ENCODE assay signal across 1 cellular context in the genomic region with DNA sequence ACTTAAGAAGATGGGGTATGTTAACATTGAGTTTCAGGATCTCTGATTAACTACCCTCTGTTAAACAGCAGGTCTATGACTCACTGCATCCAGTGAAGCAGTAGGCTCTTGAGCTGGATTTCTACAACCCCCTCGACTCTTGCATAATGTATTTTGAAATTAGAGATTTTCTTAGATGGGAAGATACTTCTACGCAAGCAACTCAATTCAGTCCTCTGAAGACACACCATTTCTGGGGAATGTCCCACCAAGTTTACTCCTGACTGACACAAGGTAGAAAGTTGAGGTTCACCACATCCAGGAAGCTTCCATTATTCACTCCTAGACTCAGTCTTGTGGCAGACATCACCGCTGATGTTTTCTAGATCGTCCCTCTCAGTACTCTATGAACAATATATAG.
A peak's percentile ranks its signal among the peaks of the same experiment; 100 is the strongest.
TF ChIP-seq lines count a peak whose summit lies in the region.

No MANE protein-coding gene starts in this region.

TF ChIP-seq in HCT116, 20 proteins besides CTCF, POLR2A, EP300 and RAD21 (continued from another document):
- peak; percentile 40 for TF ChIP-seq SP1 (IDR thresholded peaks at IDR 0.05; ENCODE audit: low read depth)
- TF ChIP-seq POLR2AphosphoS5 (IDR thresholded peaks at IDR 0.05; ENCODE audit: low read depth, low read length), result 0 out of 2 replicates have a peak, but pooled peaks have one; percentile 20
- TF ChIP-seq SIN3A (IDR thresholded peaks at IDR 0.05; ENCODE audit: low read depth), result no peak
- TF ChIP-seq CBX3 (IDR thresholded peaks at IDR 0.05; ENCODE audit: low read depth), result no peak
- TF ChIP-seq ZFX (IDR thresholded peaks at IDR 0.05), result no peak
- 0 out of 2 replicates have a peak, but pooled peaks have one; percentile 26 for TF ChIP-seq EGR1 (IDR thresholded peaks at IDR 0.05; ENCODE audit: low read depth)
- peak; percentile 32; the same call in 1 of the 2 replicates for TF ChIP-seq MAX (IDR thresholded peaks at IDR 0.05)
- no peak for TF ChIP-seq EZH2phosphoT487 (IDR thresholded peaks at IDR 0.05; ENCODE audit: borderline replicate concordance)
- TF ChIP-seq SRF (IDR thresholded peaks at IDR 0.05; ENCODE audit: low read depth), result no peak
- TF ChIP-seq ATF3 (IDR thresholded peaks at IDR 0.05), result no peak
- TF ChIP-seq CEBPB (IDR thresholded peaks at IDR 0.05; ENCODE audit: low read depth), result peak; percentile 74
- peak; percentile 51 for TF ChIP-seq FOSL1 (IDR thresholded peaks at IDR 0.05; ENCODE audit: low read depth)
- TF ChIP-seq REST (IDR thresholded peaks at IDR 0.05; ENCODE audit: low read depth), result no peak
- TF ChIP-seq YY1 (IDR thresholded peaks at IDR 0.05; ENCODE audit: extremely low read depth, insufficient replicate concordance, low read depth, low read length), result no peak
- TF ChIP-seq TCF7L2 (IDR thresholded peaks at IDR 0.05; ENCODE audit: borderline replicate concordance, extremely low read depth, insufficient read depth, insufficient read length), result no peak
TF ChIP-seq in HCT116: peak in this region for 7.
